Comparison of ENCODE assay signal across 32 cellular contexts in genomic region chr1:38889589-38889988, GRCh38. TPM values are rescaled to one million over a fixed set of nuclear protein-coding genes. Genes with fewer than 3 reads are reported as not detected.
"Had no signal": no experiment of that assay in that cellular context is flagged by ENCODE, and none has a peak within 500 bp of the region (broad histone marks: within the 10 kb centered on the region; RNA-seq: fewer than 3 reads in every experiment).

No MANE protein-coding gene starts in this region.

- H3K36me3 Mint-ChIP-seq: mesothelial cell of epicardium had no signal

- H3K27me3 Mint-ChIP-seq: dendritic cell treated with granulocyte-macrophage colony-stimulating factor and Interleukin-4, amounts not matched to agents 40 ng/mL and 50 ng/mL, for 4 days; effector memory CD8-positive, alpha-beta T cell had no signal

- DNase-seq: colonic mucosa; cortex of kidney; effector CD8-positive, alpha-beta T cell; effector memory CD8-positive, alpha-beta T cell; endodermal cell; erythroblast; esophagus squamous epithelium; foreskin fibroblast; foreskin melanocyte; gastrocnemius medialis; glutamatergic neuron; head of caudate nucleus; heart right ventricle; hippocampal formation; left cardiac atrium; left lung; left ventricle myocardium superior; lower lobe of right lung; mesenchymal stem cell; mucosa of descending colon had no signal

- H3K4me3 Mint-ChIP-seq: dendritic cell treated with granulocyte-macrophage colony-stimulating factor and Interleukin-4, amounts not matched to agents 40 ng/mL and 50 ng/mL, for 4 days; effector memory CD8-positive, alpha-beta T cell; endodermal cell; mesothelial cell of epicardium had no signal

- H3K36me3 ChIP-seq: colonic mucosa, gastrocnemius medialis, left lung, lower lobe of right lung had no signal

- H3K27ac ChIP-seq: colonic mucosa, epithelial cell of prostate, esophagus squamous epithelium, gastrocnemius medialis, heart right ventricle, left lung, lower lobe of right lung had no signal

- H3K4me3 ChIP-seq: colonic mucosa, esophagus squamous epithelium, gastrocnemius medialis, heart right ventricle, left lung, lower lobe of right lung, mucosa of descending colon had no signal

- H3K9me3 Mint-ChIP-seq: dendritic cell treated with granulocyte-macrophage colony-stimulating factor and Interleukin-4, amounts not matched to agents 40 ng/mL and 50 ng/mL, for 4 days; effector memory CD8-positive, alpha-beta T cell; endodermal cell; mesothelial cell of epicardium had no signal

- FAIRE-seq: endometrium, islet of Langerhans, keratinocyte had no signal

- H3K27ac Mint-ChIP-seq: dendritic cell treated with granulocyte-macrophage colony-stimulating factor and Interleukin-4, amounts not matched to agents 40 ng/mL and 50 ng/mL, for 4 days; effector memory CD8-positive, alpha-beta T cell; endodermal cell; mesothelial cell of epicardium had no signal

- H3K4me1 ChIP-seq: colonic mucosa, esophagus squamous epithelium, gastrocnemius medialis, heart right ventricle, left lung, lower lobe of right lung had no signal

- H3K9me3 ChIP-seq: colonic mucosa, esophagus squamous epithelium, gastrocnemius medialis, heart right ventricle, left lung, lower lobe of right lung, mucosa of descending colon had no signal

- H3K27me3 ChIP-seq: colonic mucosa, esophagus squamous epithelium, gastrocnemius medialis, heart right ventricle, left lung had no signal

RNA-seq across cellular contexts. Expression of gene GJA9, which starts 8.2 kb away (rescaled TPM):
- total RNA-seq: chondrocyte, dermis microvascular lymphatic vessel endothelial cell, endodermal cell, gastrocnemius medialis, glomerular endothelial cell, heart right ventricle, kidney epithelial cell, left cardiac atrium, left ventricle myocardium superior, lower lobe of right lung, lung microvascular endothelial cell, mesenteric fat pad, mesothelial cell of epicardium had no signal
- polyA plus RNA-seq: heart right ventricle had no signal

RNA-seq across cellular contexts. Expression of gene RHBDL2, which starts 52.0 kb away (rescaled TPM):
- total RNA-seq: chondrocyte, endodermal cell, gastrocnemius medialis, kidney epithelial cell, left ventricle myocardium superior, lung microvascular endothelial cell, mesothelial cell of epicardium had no signal
